In genomic region chr2:202721621-202722020, GRCh38 we compare ENCODE assay signal across 12 cellular contexts.
DNase-seq lines count a peak whose midpoint lies in the region; ATAC-seq and TF ChIP-seq lines count a peak whose summit lies in the region.
"Had no signal": no experiment of that assay in that cellular context is flagged by ENCODE, and none has a peak within 500 bp of the region (broad histone marks: within the 10 kb centered on the region; RNA-seq: fewer than 3 reads in every experiment).

No MANE protein-coding gene starts in this region.

- H3K27ac Mint-ChIP-seq in CD8-positive, alpha-beta memory T cell: no peak overlapping the region
- H3K27ac Mint-ChIP-seq: activated CD8-positive, alpha-beta memory T cell treated with anti-CD3 and anti-CD28 coated beads, Interleukin-2, amount 10 ng/mL, durations not matched to agents 7 days and 5 days had no signal

- H3K4me2 ChIP-seq in IMR-90 (ENCODE audit: low read depth, low read length): peak overlapping the region; percentile 35; the same call in 1 of the 2 replicates

- no peak overlapping the region for H3K56ac ChIP-seq in IMR-90 (ENCODE audit: extremely low read depth, insufficient read depth, low read length)

- TF ChIP-seq RAD21 in IMR-90 (IDR thresholded peaks at IDR 0.05; ENCODE audit: low read length): no peak

- no peak overlapping the region for H4K91ac ChIP-seq in IMR-90 (ENCODE audit: insufficient read depth, low read depth, low read length)

- H3K27ac ChIP-seq in AG04450 (ENCODE audit: low read depth, low read length) (no peak overlapping the region), IMR-90 (ENCODE audit: insufficient read depth, low read length) (peak overlapping the region; percentile 54; the same call in 1 of the 2 replicates), esophagus squamous epithelium (no peak overlapping the region)
- H3K27ac ChIP-seq in CD8-positive, alpha-beta memory T cell (ENCODE audit: low read depth, low read length): no peak overlapping the region
- H3K27ac ChIP-seq: epithelial cell of prostate had no signal

- H3K18ac ChIP-seq in IMR-90 (ENCODE audit: low read depth, low read length): no peak overlapping the region

- no peaks in the 10 kb centered on the region for H3K79me1 ChIP-seq in IMR-90 (ENCODE audit: low read depth in 1 of 2, low read length in 2 of 2)

- CTCF ChIA-PET in AG04450 (lab: Charles Lee) (no interaction called here), IMR-90 (lab: Yijun Ruan, JAX) (interaction anchor here (0.6 kb wide), 2 partner anchors 21 to 454 kb away, joined by 4 read pairs; no protein-coding TSS in a partner anchor), HEK293T (lab: Yijun Ruan, JAX) (no interaction called here)
- CTCF ChIA-PET in CD8-positive, alpha-beta memory T cell (lab: Charles Lee): no interaction called here

- no peak overlapping the region for H2BK20ac ChIP-seq in IMR-90 (ENCODE audit: low read depth, low read length)

- H3K9me1 ChIP-seq in IMR-90 (ENCODE audit: insufficient read depth, low read length): no peaks in the 10 kb centered on the region; the same call in 1 of the 2 replicates

- H3K4me1 ChIP-seq in IMR-90 (ENCODE audit: control insufficient read depth, insufficient read depth, low read length) (peaks cover 3% of the 10 kb centered on the region; the same call in 1 of the 2 replicates), esophagus squamous epithelium (peaks cover 0 to 19% (median 0%) of the 10 kb centered on the region in 3 donors)
- H3K4me1 ChIP-seq in CD8-positive, alpha-beta memory T cell (ENCODE audit: insufficient read depth, low read length): peaks cover 11% of the 10 kb centered on the region

- H2AK5ac ChIP-seq in IMR-90 (ENCODE audit: low read depth, low read length): no peak overlapping the region

- H2BK5ac ChIP-seq in IMR-90 (ENCODE audit: low read depth, low read length, poor library complexity, severe bottlenecking): no peak overlapping the region

- no peak overlapping the region for H3K9ac ChIP-seq in IMR-90 (ENCODE audit: low read depth, low read length)

- H3K4me3 ChIP-seq in AG04450 (ENCODE audit: low read depth, low read length): no peak overlapping the region
- H3K4me3 ChIP-seq in IMR-90 (ENCODE audit: insufficient read depth, low read depth, low read length): no peak overlapping the region
- H3K4me3 ChIP-seq in cardiac fibroblast (replicated peaks in 1 of 2; ENCODE audit: low read depth in 2 of 2, low read length in 2 of 2): no peak overlapping the region
- no peak overlapping the region for H3K4me3 ChIP-seq in CD8-positive, alpha-beta memory T cell (ENCODE audit: low read length)
- no peak overlapping the region for H3K4me3 ChIP-seq in esophagus squamous epithelium

- H3K27me3 Mint-ChIP-seq in CD8-positive, alpha-beta memory T cell: no peaks in the 10 kb centered on the region
- H3K27me3 Mint-ChIP-seq: activated CD8-positive, alpha-beta memory T cell treated with anti-CD3 and anti-CD28 coated beads, Interleukin-2, amount 10 ng/mL, durations not matched to agents 7 days and 5 days had no signal

- TF ChIP-seq POLR2A in IMR-90 (IDR thresholded peaks at IDR 0.05; ENCODE audit: low read depth, low read length) (no peak), esophagus squamous epithelium (IDR thresholded peaks at IDR 0.05) (no peak)

- peak; percentile 95 for ATAC-seq in IMR-90 (ENCODE audit: low read depth)
- ATAC-seq: activated CD8-positive, alpha-beta memory T cell treated with anti-CD3 and anti-CD28 coated beads, Interleukin-2, amount 10 ng/mL, durations not matched to agents 7 days and 5 days had no signal

- H3K9me3 Mint-ChIP-seq in CD8-positive, alpha-beta memory T cell: peaks cover 3 to 8% (median 4%) of the 10 kb centered on the region in 5 donors

- intact Hi-C loops in IMR-90 (cut with micrococcal nuclease) (no loop called here), esophagus squamous epithelium (cut with DNase I) (no loop called here)

- no peak overlapping the region for H4K8ac ChIP-seq in IMR-90 (ENCODE audit: low read depth in 2 of 2, low read length in 2 of 2)

- peaks cover 3% of the 10 kb centered on the region for H3K9me3 ChIP-seq in AG04450 (ENCODE audit: control insufficient read depth, insufficient read depth, low read length)
- peaks cover 7% of the 10 kb centered on the region for H3K9me3 ChIP-seq in IMR-90 (ENCODE audit: control insufficient read depth, insufficient read depth, low read length)
- H3K9me3 ChIP-seq in CD8-positive, alpha-beta memory T cell (ENCODE audit: low read length): no peaks in the 10 kb centered on the region
- H3K9me3 ChIP-seq in esophagus squamous epithelium: peaks cover 0 to under 1% (median 0%) of the 10 kb centered on the region in 3 donors

- DNase-seq in AG04450 (ENCODE audit: low read depth, low spot score): peak; percentile 43
- peak; percentile 78 for DNase-seq in IMR-90
- DNase-seq in cardiac fibroblast (ENCODE audit: low read depth in 2 of 2): peak; percentile 24 to 50
- peak; percentile 79 for DNase-seq in kidney glomerular epithelial cell (lab: John Stamatoyannopoulos, UW)
- no peak for DNase-seq in HEK293T (ENCODE audit: extremely low spot score)
- DNase-seq in CD8-positive, alpha-beta memory T cell: no peak
- DNase-seq in NK-92 treated with Interleukin-12 subunit alpha and Interleukin-12 subunit beta, amount 100 ng/mL, for 24 hours (lab: John Stamatoyannopoulos, UW): no peak
- no peak for DNase-seq in esophagus squamous epithelium (lab: John Stamatoyannopoulos, UW)
- DNase-seq: activated CD8-positive, alpha-beta memory T cell treated with anti-CD3 and anti-CD28 coated beads, Interleukin-2, amount 10 ng/mL, durations not matched to agents 7 days and 5 days; activated naive CD4-positive, alpha-beta T cell treated with Interleukin-2 at 50 U/mL for 16 hours; nucleus accumbens had no signal

- H2BK15ac ChIP-seq in IMR-90 (ENCODE audit: low read depth, low read length): no peak overlapping the region

- dilution Hi-C loops in IMR-90 (cut with HindIII; ENCODE audit: low sequenced_read_pairs, unreplicated experiment): no loop called here

- H3K36me3 Mint-ChIP-seq in CD8-positive, alpha-beta memory T cell: peaks cover 5 to 28% (median 13%) of the 10 kb centered on the region in 3 donors

- H3K14ac ChIP-seq in IMR-90 (replicated peaks; ENCODE audit: low read depth, low read length): no peak overlapping the region

- WGBS in IMR-90 (ENCODE audit: extremely low coverage in 2 of 2, insufficient read length in 1 of 2), 2 experiments: 0% methylated on average over 1 of the region's 3 CpGs; no CpG with 5 or more reads in 1 of the 2 experiments
- WGBS in esophagus squamous epithelium, 2 donors: 77 to 83% methylated on average over 3 of the region's 3 CpGs

- H4K5ac ChIP-seq in IMR-90 (ENCODE audit: low read depth, low read length): no peak overlapping the region

- H3K23ac ChIP-seq in IMR-90 (ENCODE audit: low read depth, low read length): no peak overlapping the region

- in situ Hi-C loops in IMR-90 (cut with MboI; ENCODE audit: low sequenced_read_pairs): no loop called here

- no peak overlapping the region for H3K4ac ChIP-seq in IMR-90 (ENCODE audit: low read depth, low read length)

- POLR2A ChIA-PET in AG04450 (lab: Yijun Ruan, JAX) (interaction anchor here (0.7 kb wide), 1 partner anchor 347 kb away, joined by 3 read pairs; no protein-coding TSS in a partner anchor), IMR-90 (lab: Charles Lee; ENCODE audit: unreplicated experiment) (no interaction called here), HEK293T (lab: Yijun Ruan, JAX) (no interaction called here)
- POLR2A ChIA-PET in CD8-positive, alpha-beta memory T cell (lab: Charles Lee): no interaction called here

- H3K4me3 Mint-ChIP-seq in CD8-positive, alpha-beta memory T cell: no peak overlapping the region
- H3K4me3 Mint-ChIP-seq: activated CD8-positive, alpha-beta memory T cell treated with anti-CD3 and anti-CD28 coated beads, Interleukin-2, amount 10 ng/mL, durations not matched to agents 7 days and 5 days had no signal

- H2BK120ac ChIP-seq in IMR-90 (ENCODE audit: low read depth, low read length): no peak overlapping the region

- no TSS peak for BruUV-seq in IMR-90 (replicated peaks; lab: Mats Ljungman, UMichigan)

- TF ChIP-seq CTCF in AG04450 (IDR thresholded peaks at IDR 0.05; ENCODE audit: low read depth, low read length) (no peak), IMR-90 (conservative IDR thresholded peaks at IDR 0.05; ENCODE audit: low read depth, low read length) (no peak), cardiac fibroblast (IDR thresholded peaks at IDR 0.05; ENCODE audit: low read depth, low read length) (no peak), esophagus squamous epithelium (IDR thresholded peaks at IDR 0.05) (no peak)

- H4K20me1 ChIP-seq in IMR-90 (ENCODE audit: insufficient read depth, low read length): no peaks in the 10 kb centered on the region

- 0 out of 2 replicates have a peak, but pooled peaks cover 3% of the 10 kb centered on the region for H3K36me3 ChIP-seq in IMR-90 (ENCODE audit: control insufficient read depth, insufficient read depth, low read length)
- H3K36me3 ChIP-seq in CD8-positive, alpha-beta memory T cell (ENCODE audit: insufficient read depth, low read length): no peaks in the 10 kb centered on the region
- peaks cover 0 to 9% (median 0%) of the 10 kb centered on the region in 3 donors for H3K36me3 ChIP-seq in esophagus squamous epithelium

- peaks cover 27 to 53% (median 28%) of the 10 kb centered on the region in 3 donors for H3K4me1 Mint-ChIP-seq in CD8-positive, alpha-beta memory T cell
- H3K4me1 Mint-ChIP-seq: activated CD8-positive, alpha-beta memory T cell treated with anti-CD3 and anti-CD28 coated beads, Interleukin-2, amount 10 ng/mL, durations not matched to agents 7 days and 5 days had no signal

- no peak overlapping the region for H2AFZ ChIP-seq in IMR-90 (replicated peaks; ENCODE audit: low read length, poor library complexity)

- H2AK9ac ChIP-seq in IMR-90 (replicated peaks; ENCODE audit: low read depth, low read length, poor library complexity): no peak overlapping the region

- H3K27me3 ChIP-seq in AG04450 (ENCODE audit: control insufficient read depth, insufficient read depth, low read length): no peaks in the 10 kb centered on the region
- no peaks in the 10 kb centered on the region for H3K27me3 ChIP-seq in IMR-90 (ENCODE audit: control insufficient read depth, insufficient read depth, low read length)
- H3K27me3 ChIP-seq in CD8-positive, alpha-beta memory T cell (ENCODE audit: insufficient read depth, low read length, poor library complexity, severe bottlenecking): no peaks in the 10 kb centered on the region
- H3K27me3 ChIP-seq in esophagus squamous epithelium: no peaks in the 10 kb centered on the region

TF ChIP-seq in IMR-90, 13 proteins besides CTCF, POLR2A, EP300 and RAD21 (continues in another document):
- TF ChIP-seq MXI1 (IDR thresholded peaks at IDR 0.05; ENCODE audit: borderline replicate concordance, low read depth, low read length) (no peak), MAFK (IDR thresholded peaks at IDR 0.05; ENCODE audit: low read depth, low read length) (no peak), BHLHE40 (IDR thresholded peaks at IDR 0.05; ENCODE audit: low read depth, low read length) (no peak)

TF ChIP-seq in HEK293T, 16 proteins besides CTCF, POLR2A, EP300 and RAD21 (continues in another document):
- TF ChIP-seq ELF4 (IDR thresholded peaks at IDR 0.05) (no peak), TARDBP (IDR thresholded peaks at IDR 0.05) (no peak), SP1 (IDR thresholded peaks at IDR 0.05) (no peak)

Comparison
In these comparisons a context has a peak if more than half of its experiments do, and no peak if none do; other contexts are left out.
1. DNase-seq: peak in AG04450 (single experiment), IMR-90 (single experiment), cardiac fibroblast (2 of 2) and kidney glomerular epithelial cell (single experiment); none in HEK293T (single experiment), CD8-positive, alpha-beta memory T cell (0 of 5), NK-92 treated with Interleukin-12 subunit alpha and Interleukin-12 subunit beta, amount 100 ng/mL, for 24 hours (single experiment) and esophagus squamous epithelium (single experiment).